ENCODE assay signal across 2 cellular contexts in the genomic region with DNA sequence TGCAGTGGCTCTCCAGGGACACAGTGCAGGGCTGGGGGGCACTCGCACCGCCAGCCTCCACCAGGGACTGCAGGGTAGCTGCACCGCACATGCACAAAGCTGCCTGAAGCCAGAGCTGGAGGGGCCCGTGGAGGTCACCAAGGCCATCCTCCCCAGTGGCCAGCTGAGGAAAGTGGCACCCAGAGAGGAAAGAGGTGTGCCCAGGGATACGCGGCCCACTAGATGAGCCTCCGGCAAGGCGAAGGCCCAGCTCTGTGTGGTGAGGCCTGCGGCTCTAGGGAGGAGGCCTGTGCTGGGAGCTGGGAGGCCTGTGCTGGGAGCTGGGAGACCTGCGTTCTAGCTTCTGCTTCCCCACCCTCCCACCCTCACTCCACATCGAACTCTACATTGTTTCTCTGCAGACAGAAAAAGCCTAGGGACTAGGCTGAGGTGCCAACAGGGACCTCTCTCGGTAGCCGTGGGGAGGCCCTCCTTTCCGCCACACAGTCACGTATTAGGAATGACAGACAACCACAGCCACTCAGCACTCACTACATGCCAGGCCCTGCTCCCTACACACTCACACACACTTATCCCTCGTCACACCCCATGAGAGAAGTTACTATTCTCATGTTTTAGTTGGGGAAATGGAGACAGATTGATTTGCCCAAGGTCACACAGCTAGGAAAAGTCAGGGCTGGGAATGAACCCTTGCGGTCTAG.
TF ChIP-seq lines count a peak whose summit lies in the region.

No MANE protein-coding gene starts in this region.

TF ChIP-seq in GM23338, 12 proteins besides CTCF, POLR2A, EP300 and RAD21:
- TF ChIP-seq NANOG (IDR thresholded peaks at IDR 0.05; ENCODE audit: borderline replicate concordance) = no peak
- no peak for TF ChIP-seq STAT1 (IDR thresholded peaks at IDR 0.05; ENCODE audit: unreplicated experiment)
- TF ChIP-seq ZNF331 (CRISPR knock-in tag; IDR thresholded peaks at IDR 0.05; ENCODE audit: low read depth) = no peak
- TF ChIP-seq JUNB (IDR thresholded peaks at IDR 0.05; ENCODE audit: unreplicated experiment) = no peak
- TF ChIP-seq EZH2phosphoT487 (IDR thresholded peaks at IDR 0.05; ENCODE audit: unreplicated experiment) = no peak
- TF ChIP-seq CREB1 (CRISPR knock-in tag; IDR thresholded peaks at IDR 0.05; ENCODE audit: low read depth) = no peak
- TF ChIP-seq ZNF462 (CRISPR knock-in tag; IDR thresholded peaks at IDR 0.05) = no peak
- TF ChIP-seq, protein P1, sequence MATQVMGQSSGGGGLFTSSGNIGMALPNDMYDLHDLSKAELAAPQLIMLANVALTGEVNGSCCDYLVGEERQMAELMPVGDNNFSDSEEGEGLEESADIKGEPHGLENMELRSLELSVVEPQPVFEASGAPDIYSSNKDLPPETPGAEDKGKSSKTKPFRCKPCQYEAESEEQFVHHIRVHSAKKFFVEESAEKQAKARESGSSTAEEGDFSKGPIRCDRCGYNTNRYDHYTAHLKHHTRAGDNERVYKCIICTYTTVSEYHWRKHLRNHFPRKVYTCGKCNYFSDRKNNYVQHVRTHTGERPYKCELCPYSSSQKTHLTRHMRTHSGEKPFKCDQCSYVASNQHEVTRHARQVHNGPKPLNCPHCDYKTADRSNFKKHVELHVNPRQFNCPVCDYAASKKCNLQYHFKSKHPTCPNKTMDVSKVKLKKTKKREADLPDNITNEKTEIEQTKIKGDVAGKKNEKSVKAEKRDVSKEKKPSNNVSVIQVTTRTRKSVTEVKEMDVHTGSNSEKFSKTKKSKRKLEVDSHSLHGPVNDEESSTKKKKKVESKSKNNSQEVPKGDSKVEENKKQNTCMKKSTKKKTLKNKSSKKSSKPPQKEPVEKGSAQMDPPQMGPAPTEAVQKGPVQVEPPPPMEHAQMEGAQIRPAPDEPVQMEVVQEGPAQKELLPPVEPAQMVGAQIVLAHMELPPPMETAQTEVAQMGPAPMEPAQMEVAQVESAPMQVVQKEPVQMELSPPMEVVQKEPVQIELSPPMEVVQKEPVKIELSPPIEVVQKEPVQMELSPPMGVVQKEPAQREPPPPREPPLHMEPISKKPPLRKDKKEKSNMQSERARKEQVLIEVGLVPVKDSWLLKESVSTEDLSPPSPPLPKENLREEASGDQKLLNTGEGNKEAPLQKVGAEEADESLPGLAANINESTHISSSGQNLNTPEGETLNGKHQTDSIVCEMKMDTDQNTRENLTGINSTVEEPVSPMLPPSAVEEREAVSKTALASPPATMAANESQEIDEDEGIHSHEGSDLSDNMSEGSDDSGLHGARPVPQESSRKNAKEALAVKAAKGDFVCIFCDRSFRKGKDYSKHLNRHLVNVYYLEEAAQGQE (IDR thresholded peaks at IDR 0.05; ENCODE audit: unreplicated experiment) = no peak
TF ChIP-seq in GM23338: peak in this region for 0.

TF ChIP-seq in HepG2, 621 proteins besides CTCF, POLR2A, EP300 and RAD21:
- TF ChIP-seq KAT8 (CRISPR knock-in tag; IDR thresholded peaks at IDR 0.05) = no peak
- no peak for TF ChIP-seq ZNF713 (CRISPR knock-in tag; IDR thresholded peaks at IDR 0.05)
- no peak for TF ChIP-seq JDP2 (CRISPR knock-in tag; IDR thresholded peaks at IDR 0.05; ENCODE audit: borderline replicate concordance)
- TF ChIP-seq ZKSCAN5 (CRISPR knock-in tag; IDR thresholded peaks at IDR 0.05) = no peak
- no peak for TF ChIP-seq ZNF776 (CRISPR knock-in tag; IDR thresholded peaks at IDR 0.05)
- TF ChIP-seq NFYB (CRISPR knock-in tag; IDR thresholded peaks at IDR 0.05) = no peak
- no peak for TF ChIP-seq ZNF607 (CRISPR knock-in tag; IDR thresholded peaks at IDR 0.05; ENCODE audit: borderline replicate concordance)
